Comparison of ENCODE assay signal across 8 cellular contexts in genomic region chr3:122942937-122943827, GRCh38.
DNase-seq lines count a peak whose midpoint lies in the region; ATAC-seq and TF ChIP-seq lines count a peak whose summit lies in the region.

No MANE protein-coding gene starts in this region.

- peak overlapping the region; percentile 22 to 88 (median 76); a peak in 21 of 22 replicates for H3K4me2 ChIP-seq in BLaER1 treated with 17β-estradiol and CSF1 and Interleukin-3, amounts not matched to agents 10 nM and 100 nM

- TF ChIP-seq EP300 in ovary (IDR thresholded peaks at IDR 0.05) = no peak

- 58 to 70% (median 59%) methylated on average over 23 of the region's 23 CpGs for WGBS in ovary, 3 donors

- no peak overlapping the region for H3K27ac ChIP-seq in BLaER1 treated with 17β-estradiol and CSF1 and Interleukin-3, amounts not matched to agents 10 nM and 100 nM
- no peak overlapping the region for H3K27ac ChIP-seq in ovary

- intact Hi-C loops in ovary (cut with DNase I) = loop anchor here in 1 of 4 donors (10.0 kb wide), 2 partner anchors 82 to 88 kb away; partner anchors contain the start of gene SEMA5B

- TF ChIP-seq POLR2A in ovary (IDR thresholded peaks at IDR 0.05) = no peak

- H3K9me3 ChIP-seq in BLaER1 treated with 17β-estradiol and CSF1 and Interleukin-3, amounts not matched to agents 10 nM and 100 nM (replicated peaks in 1 of 11) = no peaks in the 10 kb centered on the region
- H3K9me3 ChIP-seq in ovary = no peaks in the 10 kb centered on the region

- H4K20me1 ChIP-seq in BLaER1 treated with 17β-estradiol and CSF1 and Interleukin-3, amounts not matched to agents 10 nM and 100 nM = no peaks in the 10 kb centered on the region; a peak in 2 of 22 replicates

- DNase-seq in NCI-H2196 (lab: John Stamatoyannopoulos, UW; ENCODE audit: unreplicated experiment) (peak; percentile 90), globus pallidus (ENCODE audit: low spot score) (peak; percentile 56), ovary (peak in 4 of 5 donors; percentile 35 to 59 (median 47))
- DNase-seq in activated T-cell treated with anti-CD3 and anti-CD28 coated beads, Interleukin-2, amount 50 U/mL, for 48 hours = peak; percentile 69 to 72

- no peaks in the 10 kb centered on the region for H3K36me3 ChIP-seq in BLaER1 treated with 17β-estradiol and CSF1 and Interleukin-3, amounts not matched to agents 10 nM and 100 nM
- H3K36me3 ChIP-seq in ovary = no peaks in the 10 kb centered on the region

- peak; percentile 67 for ATAC-seq in GM19452 (IDR thresholded peaks at IDR 0.05; ENCODE audit: unreplicated experiment)
- no peak for ATAC-seq in HG02970 (IDR thresholded peaks at IDR 0.05; ENCODE audit: low FRiP score, unreplicated experiment)
- no peak for ATAC-seq in HG03139 (IDR thresholded peaks at IDR 0.05; ENCODE audit: unreplicated experiment)

- H3K4me1 ChIP-seq in BLaER1 treated with 17β-estradiol and CSF1 and Interleukin-3, amounts not matched to agents 10 nM and 100 nM = peaks cover 0 to 62% (median 58%) of the 10 kb centered on the region in 10 experiments; a peak in 19 of 20 replicates
- H3K4me1 ChIP-seq in ovary (ENCODE audit: insufficient read depth) = peaks cover 3% of the 10 kb centered on the region

- no peak overlapping the region; a peak in 1 of 20 replicates for H3K4me3 ChIP-seq in BLaER1 treated with 17β-estradiol and CSF1 and Interleukin-3, amounts not matched to agents 10 nM and 100 nM
- H3K4me3 ChIP-seq in ovary = no peak overlapping the region

- peak in 2 of 3 donors; percentile 49 to 57 for TF ChIP-seq CTCF in ovary (IDR thresholded peaks at IDR 0.05)

- 0 out of 22 replicates have a peak overlapping the region, but pooled peaks of 1 of the 11 experiments have one; percentile 19 for H3K9ac ChIP-seq in BLaER1 treated with 17β-estradiol and CSF1 and Interleukin-3, amounts not matched to agents 10 nM and 100 nM

- H3K27me3 ChIP-seq in BLaER1 treated with 17β-estradiol and CSF1 and Interleukin-3, amounts not matched to agents 10 nM and 100 nM = no peaks in the 10 kb centered on the region
- no peaks in the 10 kb centered on the region for H3K27me3 ChIP-seq in ovary
